ENCODE assay signal across 18 cellular contexts in the genomic region with DNA sequence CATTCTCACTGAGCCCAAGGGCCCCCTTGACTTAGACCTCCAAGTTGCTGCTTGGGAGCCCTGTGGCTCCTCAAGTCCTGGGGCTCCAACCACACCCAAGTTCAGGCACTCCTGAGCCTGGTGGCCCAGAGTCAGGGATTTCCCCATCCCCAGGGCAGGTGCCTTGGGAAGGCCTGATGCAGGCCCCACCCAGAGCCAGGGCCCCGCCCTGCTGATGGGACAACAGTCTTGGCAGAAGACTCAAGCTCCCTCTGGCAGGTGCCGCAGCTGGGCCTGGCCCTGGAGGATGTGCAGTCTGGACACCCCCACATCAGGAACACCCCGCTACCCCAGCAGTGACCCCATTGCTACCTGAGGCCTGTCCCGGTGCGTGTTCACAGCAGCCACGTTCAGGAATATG. TPM values are rescaled to one million over a fixed set of nuclear protein-coding genes. Genes with fewer than 3 reads are reported as not detected.
DNase-seq lines count a peak whose midpoint lies in the region; ATAC-seq and TF ChIP-seq lines count a peak whose summit lies in the region.
"Had no signal": no experiment of that assay in that cellular context is flagged by ENCODE, and none has a peak within 500 bp of the region (broad histone marks: within the 10 kb centered on the region; RNA-seq: fewer than 3 reads in every experiment).

No MANE protein-coding gene starts in this region.

- POLR2A ChIA-PET in activated CD4-positive, alpha-beta T cell treated with anti-CD3 and anti-CD28 coated beads, Interleukin-2, amount 10 ng/mL, durations not matched to agents 7 days and 5 days (lab: Charles Lee) = no interaction called here

- CTCF ChIA-PET in activated CD4-positive, alpha-beta T cell treated with anti-CD3 and anti-CD28 coated beads, Interleukin-2, amount 10 ng/mL, durations not matched to agents 7 days and 5 days (lab: Charles Lee) = interaction anchor here (0.8 kb wide), 1 partner anchor 9 kb away, joined by 3 read pairs; no protein-coding TSS in a partner anchor

- no peaks in the 10 kb centered on the region for H3K9me3 Mint-ChIP-seq in activated CD4-positive, alpha-beta T cell treated with anti-CD3 and anti-CD28 coated beads, Interleukin-2, amount 10 ng/mL, durations not matched to agents 7 days and 5 days
- no peaks in the 10 kb centered on the region for H3K9me3 Mint-ChIP-seq in activated CD4-positive, alpha-beta T cell treated with anti-CD3 and anti-CD28 coated beads, Interleukin-2, amount 10 ng/mL, durations not matched to agents 24 days and 14 days
- H3K9me3 Mint-ChIP-seq: CD14-positive monocyte; CD4-positive, alpha-beta memory T cell; H9 had no signal

- H3K79me2 ChIP-seq in hepatocyte = no peaks in the 10 kb centered on the region

- no peak overlapping the region for H3K9ac ChIP-seq in colonic mucosa (ENCODE audit: low read depth in 2 of 2, low read length in 2 of 2)

- no peaks in the 10 kb centered on the region for H3K9me2 ChIP-seq in hepatocyte (replicated peaks; ENCODE audit: insufficient read depth)

- DNase-seq in activated CD4-positive, alpha-beta T cell treated with anti-CD3 and anti-CD28 coated beads, Interleukin-2, amount 10 ng/mL, durations not matched to agents 7 days and 5 days = no peak
- no peak for DNase-seq in activated CD4-positive, alpha-beta T cell treated with anti-CD3 and anti-CD28 coated beads, Interleukin-2, amount 10 ng/mL, durations not matched to agents 24 days and 14 days
- DNase-seq in colonic mucosa (peak; percentile 31), left colon (peak in 1 of 2 donors; percentile 20), DMS79 treated with DMSO at 0.1 percent for 48 hours (lab: John Stamatoyannopoulos, UW) (no peak), hepatocyte (ENCODE audit: low spot score) (no peak)
- DNase-seq: AML-193; CD4-positive, alpha-beta memory T cell; DMS 273 treated with DMSO at 0.1 percent for 48 hours; DMS53; H9; IMR-90 had no signal

- ATAC-seq in left colon (peak; percentile 76), HG03159 (IDR thresholded peaks at IDR 0.05; ENCODE audit: unreplicated experiment) (no peak)
- ATAC-seq: A549 had no signal

- peak overlapping the region; percentile 25 for H3K27ac Mint-ChIP-seq in activated CD4-positive, alpha-beta T cell treated with anti-CD3 and anti-CD28 coated beads, Interleukin-2, amount 10 ng/mL, durations not matched to agents 7 days and 5 days
- no peak overlapping the region for H3K27ac Mint-ChIP-seq in activated CD4-positive, alpha-beta T cell treated with anti-CD3 and anti-CD28 coated beads, Interleukin-2, amount 10 ng/mL, durations not matched to agents 24 days and 14 days

- H3K27me3 ChIP-seq in colonic mucosa (no peaks in the 10 kb centered on the region), hepatocyte (no peaks in the 10 kb centered on the region)

- peaks cover 47% of the 10 kb centered on the region for H3K4me1 Mint-ChIP-seq in activated CD4-positive, alpha-beta T cell treated with anti-CD3 and anti-CD28 coated beads, Interleukin-2, amount 10 ng/mL, durations not matched to agents 7 days and 5 days
- peaks cover 34% of the 10 kb centered on the region for H3K4me1 Mint-ChIP-seq in activated CD4-positive, alpha-beta T cell treated with anti-CD3 and anti-CD28 coated beads, Interleukin-2, amount 10 ng/mL, durations not matched to agents 24 days and 14 days
- H3K4me1 Mint-ChIP-seq: H9 had no signal

- H3K9me3 ChIP-seq in colonic mucosa = no peaks in the 10 kb centered on the region
- no peaks in the 10 kb centered on the region for H3K9me3 ChIP-seq in hepatocyte (ENCODE audit: low read depth)
- H3K9me3 ChIP-seq: A549 had no signal

- no peak overlapping the region for H3K4me2 ChIP-seq in hepatocyte
- H3K4me2 ChIP-seq: A549 had no signal

- H2AFZ ChIP-seq in hepatocyte = no peak overlapping the region

- no peak for TF ChIP-seq CTCF in colonic mucosa (IDR thresholded peaks at IDR 0.05)
- TF ChIP-seq CTCF in hepatocyte (IDR thresholded peaks at IDR 0.05; ENCODE audit: poor library complexity) = no peak

- H3K4me1 ChIP-seq in colonic mucosa = no peaks in the 10 kb centered on the region
- H3K4me1 ChIP-seq in hepatocyte (ENCODE audit: insufficient read depth) = no peaks in the 10 kb centered on the region
- H3K4me1 ChIP-seq: A549 had no signal

- WGBS in hepatocyte (ENCODE audit: low lambda C conversion rate, missing lambda C conversion rate) = 97% methylated on average over 5 of the region's 6 CpGs

- intact Hi-C loops in activated CD4-positive, alpha-beta T cell treated with anti-CD3 and anti-CD28 coated beads, Interleukin-2, amount 10 ng/mL, durations not matched to agents 24 days and 14 days (cut with micrococcal nuclease) = no loop called here
- intact Hi-C loops in colonic mucosa (cut with DNase I) (no loop called here), left colon (cut with DNase I, micrococcal nuclease) (no loop called here)

- no peaks in the 10 kb centered on the region for H3K36me3 ChIP-seq in colonic mucosa
- H3K36me3 ChIP-seq in hepatocyte (replicated peaks; ENCODE audit: insufficient read depth, low read depth) = no peaks in the 10 kb centered on the region

- H3K36me3 Mint-ChIP-seq in activated CD4-positive, alpha-beta T cell treated with anti-CD3 and anti-CD28 coated beads, Interleukin-2, amount 10 ng/mL, durations not matched to agents 7 days and 5 days (ENCODE audit: low read depth) = peaks cover 9% of the 10 kb centered on the region
- peaks cover 35% of the 10 kb centered on the region for H3K36me3 Mint-ChIP-seq in activated CD4-positive, alpha-beta T cell treated with anti-CD3 and anti-CD28 coated beads, Interleukin-2, amount 10 ng/mL, durations not matched to agents 24 days and 14 days (ENCODE audit: low read depth)
- H3K36me3 Mint-ChIP-seq: CD4-positive, alpha-beta memory T cell had no signal

- H3K4me3 ChIP-seq in colonic mucosa (no peak overlapping the region), hepatocyte (no peak overlapping the region)
- H3K4me3 ChIP-seq: A549 had no signal

- no peaks in the 10 kb centered on the region for H3K27me3 Mint-ChIP-seq in activated CD4-positive, alpha-beta T cell treated with anti-CD3 and anti-CD28 coated beads, Interleukin-2, amount 10 ng/mL, durations not matched to agents 7 days and 5 days
- H3K27me3 Mint-ChIP-seq in activated CD4-positive, alpha-beta T cell treated with anti-CD3 and anti-CD28 coated beads, Interleukin-2, amount 10 ng/mL, durations not matched to agents 24 days and 14 days = no peaks in the 10 kb centered on the region
- H3K27me3 Mint-ChIP-seq: CD4-positive, alpha-beta memory T cell had no signal

- H4K20me1 ChIP-seq in hepatocyte (ENCODE audit: insufficient read depth, poor library complexity, severe bottlenecking) = no peaks in the 10 kb centered on the region

- H3K27ac ChIP-seq in colonic mucosa = no peak overlapping the region
- no peak overlapping the region for H3K27ac ChIP-seq in hepatocyte
- H3K27ac ChIP-seq: 22Rv1, A549, HL-60 had no signal

- H3K4me3 Mint-ChIP-seq in activated CD4-positive, alpha-beta T cell treated with anti-CD3 and anti-CD28 coated beads, Interleukin-2, amount 10 ng/mL, durations not matched to agents 7 days and 5 days = no peak overlapping the region
- H3K4me3 Mint-ChIP-seq in activated CD4-positive, alpha-beta T cell treated with anti-CD3 and anti-CD28 coated beads, Interleukin-2, amount 10 ng/mL, durations not matched to agents 24 days and 14 days = no peak overlapping the region
- H3K4me3 Mint-ChIP-seq: CD14-positive monocyte; CD4-positive, alpha-beta memory T cell; H9 had no signal

RNA-seq across cellular contexts. Expression of a gene that starts 17.7 kb away (rescaled TPM):
- total RNA-seq in activated CD4-positive, alpha-beta T cell treated with anti-CD3 and anti-CD28 coated beads, Interleukin-2, amount 10 ng/mL, durations not matched to agents 7 days and 5 days = 100 to 1,000 TPM; 266 to 271 TPM
- 79.1 and 84.9 TPM in 2 replicates for total RNA-seq in activated CD4-positive, alpha-beta T cell treated with anti-CD3 and anti-CD28 coated beads, Interleukin-2, amount 10 ng/mL, durations not matched to agents 24 days and 14 days
- 100 to 1,000 TPM; 115 to 123 TPM for total RNA-seq in colonic mucosa
- total RNA-seq in left colon = 100 to 1,000 TPM; 103 to 116 TPM
- 172 and 192 TPM in 2 replicates for total RNA-seq in hepatocyte
- 369 TPM in 2 replicates for polyA plus RNA-seq in hepatocyte

RNA-seq across cellular contexts. Expression of a gene that starts 35.0 kb away (rescaled TPM):
- 10 to 100 TPM; 21.6 to 24.9 TPM for total RNA-seq in activated CD4-positive, alpha-beta T cell treated with anti-CD3 and anti-CD28 coated beads, Interleukin-2, amount 10 ng/mL, durations not matched to agents 7 days and 5 days
- 38.2 and 44.0 TPM in 2 replicates for total RNA-seq in activated CD4-positive, alpha-beta T cell treated with anti-CD3 and anti-CD28 coated beads, Interleukin-2, amount 10 ng/mL, durations not matched to agents 24 days and 14 days
- total RNA-seq in colonic mucosa (10 to 100 TPM in 1 of 2 donors, 1 to 10 TPM in 1; 8.1 to 51.0 TPM), left colon (1 to 10 TPM; 6.0 to 10.0 TPM), hepatocyte (12.0 and 14.1 TPM in 2 replicates)
- polyA plus RNA-seq in hepatocyte = 8.2 and 9.5 TPM in 2 replicates

RNA-seq across cellular contexts. Expression of a gene that starts 41.9 kb away (rescaled TPM):
- total RNA-seq in activated CD4-positive, alpha-beta T cell treated with anti-CD3 and anti-CD28 coated beads, Interleukin-2, amount 10 ng/mL, durations not matched to agents 7 days and 5 days = not detected
- not detected in 2 replicates for total RNA-seq in activated CD4-positive, alpha-beta T cell treated with anti-CD3 and anti-CD28 coated beads, Interleukin-2, amount 10 ng/mL, durations not matched to agents 24 days and 14 days
- total RNA-seq in colonic mucosa (not detected), left colon (not detected), hepatocyte (0.08 and 0.30 TPM in 2 replicates)
- polyA plus RNA-seq in hepatocyte = 1.1 and 1.5 TPM in 2 replicates
- total RNA-seq: CD4-positive, alpha-beta memory T cell; H1 had no signal
- polyA plus RNA-seq: CD14-positive monocyte; CD4-positive, alpha-beta memory T cell had no signal
